Comparison of ENCODE assay signal across 8 cellular contexts in the genomic region with DNA sequence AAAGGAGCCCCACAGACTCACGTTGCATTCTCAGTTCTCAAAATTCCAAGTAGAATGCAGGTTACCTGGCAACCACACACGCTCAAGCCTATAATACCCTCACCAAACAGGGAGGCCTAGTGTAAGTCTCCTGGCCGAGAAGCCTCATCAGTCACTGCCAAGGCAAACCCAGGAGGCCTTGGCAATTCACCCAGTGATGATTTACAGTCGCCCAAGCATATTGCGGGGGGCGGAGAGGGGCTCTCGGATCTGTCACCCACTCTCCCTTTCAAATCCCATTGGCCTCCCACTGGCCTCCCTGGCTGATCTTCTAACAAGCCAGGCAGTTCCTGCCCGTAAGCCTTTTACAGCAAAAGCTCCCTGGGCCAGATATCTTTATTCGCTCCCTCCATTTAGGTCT. TPM values are rescaled to one million over a fixed set of nuclear protein-coding genes. Genes with fewer than 3 reads are reported as not detected.
A peak's percentile ranks its signal among the peaks of the same experiment; 100 is the strongest.
DNase-seq lines count a peak whose midpoint lies in the region; FAIRE-seq and TF ChIP-seq lines count a peak whose summit lies in the region.

No MANE protein-coding gene starts in this region.

- no peak overlapping the region for H2BK5ac ChIP-seq in mesenchymal stem cell (ENCODE audit: low read depth, low read length, poor library complexity, severe bottlenecking)

- H2AFZ ChIP-seq in Karpas-422 (ENCODE audit: low read length) (no peak overlapping the region), mesenchymal stem cell (ENCODE audit: low read depth, low read length) (no peak overlapping the region)

- no peak for TF ChIP-seq POLR2A in vagina (IDR thresholded peaks at IDR 0.05)

- no peak for FAIRE-seq in bronchial epithelial cell (lab: Jason Lieb, UNC)

- H2AK5ac ChIP-seq in mesenchymal stem cell (ENCODE audit: low read length, severe bottlenecking), result no peak overlapping the region

- H3K4me2 ChIP-seq in BLaER1 treated with 17β-estradiol and CSF1 and Interleukin-3, amounts not matched to agents 10 nM and 100 nM, result peak overlapping the region; percentile 89 to 99 (median 93)
- peak overlapping the region; percentile 92 for H3K4me2 ChIP-seq in Karpas-422 (ENCODE audit: low read depth, low read length, poor library complexity, severe bottlenecking)
- H3K4me2 ChIP-seq in mesenchymal stem cell (ENCODE audit: low read length, poor library complexity, severe bottlenecking), result peak overlapping the region; percentile 69

- H3K9me2 ChIP-seq in Karpas-422 (replicated peaks; ENCODE audit: insufficient read depth, low read length), result no peaks in the 10 kb centered on the region

- H3K23ac ChIP-seq in mesenchymal stem cell (ENCODE audit: low read length in 2 of 2), result peak overlapping the region in 1 of 2 experiments; percentile 38

- H3K4ac ChIP-seq in mesenchymal stem cell (ENCODE audit: low read depth in 1 of 2, low read length in 2 of 2), result no peak overlapping the region

- H4K91ac ChIP-seq in mesenchymal stem cell (ENCODE audit: low read length), result no peak overlapping the region

- no peak overlapping the region for H2BK120ac ChIP-seq in mesenchymal stem cell (ENCODE audit: low read depth, low read length)

- peak overlapping the region; percentile 0 for H2BK15ac ChIP-seq in mesenchymal stem cell (ENCODE audit: low read depth, poor library complexity, severe bottlenecking)

- H3K36me3 ChIP-seq in BLaER1 treated with 17β-estradiol and CSF1 and Interleukin-3, amounts not matched to agents 10 nM and 100 nM, result peaks cover 14 to 76% (median 62%) of the 10 kb centered on the region in 11 experiments
- peaks cover 14% of the 10 kb centered on the region; the same call in 1 of the 2 replicates for H3K36me3 ChIP-seq in Karpas-422 (ENCODE audit: insufficient read depth, low read length)
- peaks cover 4% of the 10 kb centered on the region for H3K36me3 ChIP-seq in bronchial epithelial cell (ENCODE audit: control insufficient read depth, insufficient read depth, low read length)
- H3K36me3 ChIP-seq in mesenchymal stem cell (ENCODE audit: control insufficient read depth in 1 of 2, insufficient read depth in 2 of 2, low read depth in 1 of 2, low read length in 2 of 2), result peaks cover 35% of the 10 kb centered on the region in 2 experiments
- H3K36me3 ChIP-seq in vagina, result peaks cover 0 to 4% of the 10 kb centered on the region in 2 donors

- peak overlapping the region; percentile 84 to 96 (median 91); a peak in 21 of 22 replicates for H3K27ac ChIP-seq in BLaER1 treated with 17β-estradiol and CSF1 and Interleukin-3, amounts not matched to agents 10 nM and 100 nM
- H3K27ac ChIP-seq in Karpas-422 (ENCODE audit: low read length), result peak overlapping the region; percentile 67
- H3K27ac ChIP-seq in mesenchymal stem cell (ENCODE audit: low read length, poor library complexity, severe bottlenecking), result peak overlapping the region; percentile 87
- H3K27ac ChIP-seq in vagina, result peak overlapping the region; percentile 82

- peaks cover 58% of the 10 kb centered on the region for H3K79me2 ChIP-seq in Karpas-422 (ENCODE audit: low read length)

- TF ChIP-seq CTCF in bronchial epithelial cell (IDR thresholded peaks at IDR 0.05; ENCODE audit: insufficient read depth, low read length, severe bottlenecking) (no peak), vagina (IDR thresholded peaks at IDR 0.05) (no peak)

- DNase-seq in Karpas-422, result no peak
- peak; percentile 8 for DNase-seq in bronchial epithelial cell (ENCODE audit: low read depth)
- DNase-seq in mesenchymal stem cell, result no peak
- no peak for DNase-seq in vagina (ENCODE audit: extremely low spot score in 2 of 2)
- DNase-seq in COLO829 (ENCODE audit: low spot score), result no peak
- no peak for DNase-seq in activated CD4-positive, alpha-beta T cell treated with anti-CD3 and anti-CD28 coated beads, Interleukin-2, amount 50 U/mL, for 48 hours
- no peak for DNase-seq in central memory CD4-positive, alpha-beta T cell

- H3K9ac ChIP-seq in BLaER1 treated with 17β-estradiol and CSF1 and Interleukin-3, amounts not matched to agents 10 nM and 100 nM, result peak overlapping the region; percentile 90 to 98 (median 93)
- H3K9ac ChIP-seq in Karpas-422 (ENCODE audit: low read length), result peak overlapping the region; percentile 94
- H3K9ac ChIP-seq in mesenchymal stem cell (ENCODE audit: low read length), result peak overlapping the region; percentile 96

- intact Hi-C loops in vagina (cut with DNase I), result no loop called here

- peaks cover 44 to 71% (median 56%) of the 10 kb centered on the region in 10 experiments for H3K4me1 ChIP-seq in BLaER1 treated with 17β-estradiol and CSF1 and Interleukin-3, amounts not matched to agents 10 nM and 100 nM
- peaks cover 20% of the 10 kb centered on the region for H3K4me1 ChIP-seq in Karpas-422 (ENCODE audit: low read length)
- H3K4me1 ChIP-seq in mesenchymal stem cell (ENCODE audit: control insufficient read depth, insufficient read depth, low read depth, low read length), result peaks cover 10% of the 10 kb centered on the region
- H3K4me1 ChIP-seq in vagina, result peaks cover 82% of the 10 kb centered on the region

- H3K4me3 ChIP-seq in BLaER1 treated with 17β-estradiol and CSF1 and Interleukin-3, amounts not matched to agents 10 nM and 100 nM, result peak overlapping the region; percentile 80 to 99 (median 93)
- H3K4me3 ChIP-seq in Karpas-422 (ENCODE audit: low read length) (peak overlapping the region; percentile 94), bronchial epithelial cell (ENCODE audit: low read depth, low read length) (peak overlapping the region; percentile 69), mesenchymal stem cell (ENCODE audit: insufficient read depth in 1 of 2, low read depth in 1 of 2, low read length in 2 of 2) (peak overlapping the region; percentile 78 to 91), vagina (peak overlapping the region; percentile 80 to 93)

- H3K79me1 ChIP-seq in mesenchymal stem cell (replicated peaks; ENCODE audit: low read length, poor library complexity, severe bottlenecking), result peaks cover 3% of the 10 kb centered on the region

- peaks cover 54 to 84% (median 63%) of the 10 kb centered on the region in 11 experiments for H4K20me1 ChIP-seq in BLaER1 treated with 17β-estradiol and CSF1 and Interleukin-3, amounts not matched to agents 10 nM and 100 nM
- H4K20me1 ChIP-seq in Karpas-422 (ENCODE audit: insufficient read depth, low read depth, low read length), result peaks cover 39% of the 10 kb centered on the region; the same call in 1 of the 2 replicates

- peak overlapping the region in 1 of 2 experiments; percentile 41 for H3K14ac ChIP-seq in mesenchymal stem cell (ENCODE audit: low read length in 2 of 2)

- H3K9me3 ChIP-seq in BLaER1 treated with 17β-estradiol and CSF1 and Interleukin-3, amounts not matched to agents 10 nM and 100 nM (replicated peaks in 1 of 11), result no peaks in the 10 kb centered on the region
- no peaks in the 10 kb centered on the region for H3K9me3 ChIP-seq in Karpas-422 (ENCODE audit: low read length)
- no peaks in the 10 kb centered on the region for H3K9me3 ChIP-seq in mesenchymal stem cell (ENCODE audit: control insufficient read depth, low read length)
- H3K9me3 ChIP-seq in vagina, result no peaks in the 10 kb centered on the region

- H3K18ac ChIP-seq in mesenchymal stem cell (ENCODE audit: low read depth in 1 of 2, low read length in 2 of 2), result peak overlapping the region in 1 of 2 experiments; percentile 89

- H4K8ac ChIP-seq in mesenchymal stem cell (ENCODE audit: low read length), result no peak overlapping the region

- H2BK12ac ChIP-seq in mesenchymal stem cell (ENCODE audit: low read length in 2 of 2), result no peak overlapping the region

- WGBS in mesenchymal stem cell, result 23% methylated on average over 9 of the region's 9 CpGs

- H3K27me3 ChIP-seq in BLaER1 treated with 17β-estradiol and CSF1 and Interleukin-3, amounts not matched to agents 10 nM and 100 nM, result no peaks in the 10 kb centered on the region
- H3K27me3 ChIP-seq in Karpas-422 (ENCODE audit: low read length), result no peaks in the 10 kb centered on the region
- no peaks in the 10 kb centered on the region for H3K27me3 ChIP-seq in bronchial epithelial cell (ENCODE audit: control insufficient read depth, insufficient read depth, low read length)
- H3K27me3 ChIP-seq in mesenchymal stem cell (ENCODE audit: control insufficient read depth in 1 of 2, insufficient read depth in 1 of 2, low read length in 2 of 2), result no peaks in the 10 kb centered on the region
- H3K27me3 ChIP-seq in vagina, result no peaks in the 10 kb centered on the region

RNA-seq across cellular contexts. Expression of gene AKAP8L, which starts 1.1 kb away (rescaled TPM):
- 82.4 and 108 TPM in 2 replicates for total RNA-seq in Karpas-422 (2014; rRNA removed; shearing (Covaris generic); ENCODE audit: low replicate concordance)
- total RNA-seq in bronchial epithelial cell (75.3 and 78.9 TPM in 2 replicates), vagina (127 TPM)
- polyA plus RNA-seq in mesenchymal stem cell (2013, experiment 1 of 2), result 54.6 TPM
- 48.4 TPM for polyA plus RNA-seq in mesenchymal stem cell (2013, experiment 2 of 2)

RNA-seq across cellular contexts. Expression of gene WIZ, which starts 32.1 kb away (rescaled TPM):
- total RNA-seq in Karpas-422 (2014; rRNA removed; shearing (Covaris generic); ENCODE audit: low replicate concordance), result 5.3 and 5.4 TPM in 2 replicates
- total RNA-seq in bronchial epithelial cell, result 2.4 and 4.2 TPM in 2 replicates
- 35.6 TPM for polyA plus RNA-seq in mesenchymal stem cell (2013, experiment 1 of 2)
- 34.6 TPM for polyA plus RNA-seq in mesenchymal stem cell (2013, experiment 2 of 2)
- total RNA-seq in vagina, result 44.4 TPM

RNA-seq across cellular contexts. Expression of gene AKAP8, which starts 38.1 kb away (rescaled TPM):
- total RNA-seq in Karpas-422 (2014; rRNA removed; shearing (Covaris generic); ENCODE audit: low replicate concordance), result 11.7 and 19.9 TPM in 2 replicates
- 16.8 TPM in 2 replicates for total RNA-seq in bronchial epithelial cell
- polyA plus RNA-seq in mesenchymal stem cell (2013, experiment 1 of 2), result 15.4 TPM
- polyA plus RNA-seq in mesenchymal stem cell (2013, experiment 2 of 2), result 14.1 TPM
- total RNA-seq in vagina, result 27.7 TPM

RNA-seq across cellular contexts. Expression of gene RASAL3, which starts 46.6 kb away (rescaled TPM):
- 4.0 and 27.1 TPM in 2 replicates for total RNA-seq in Karpas-422 (2014; rRNA removed; shearing (Covaris generic); ENCODE audit: low replicate concordance)
- not detected in 2 replicates for total RNA-seq in bronchial epithelial cell
- 0.12 TPM for polyA plus RNA-seq in mesenchymal stem cell (2013, experiment 1 of 2)
- polyA plus RNA-seq in mesenchymal stem cell (2013, experiment 2 of 2), result 0.18 TPM
- total RNA-seq in vagina, result 7.9 TPM
